ENCODE assay signal across 8 cellular contexts in genomic region chr1:1080122-1080753, GRCh38. TPM values are rescaled to one million over a fixed set of nuclear protein-coding genes. Genes with fewer than 3 reads are reported as not detected.
DNase-seq lines count a peak whose midpoint lies in the region; ATAC-seq and TF ChIP-seq lines count a peak whose summit lies in the region.

No MANE protein-coding gene starts in this region.

- intact Hi-C loops in posterior cingulate gyrus (cut with DNase I), result no loop called here

- H3K27me3 ChIP-seq in Karpas-422 (ENCODE audit: low read length), result no peaks in the 10 kb centered on the region
- peaks cover 13% of the 10 kb centered on the region for H3K27me3 ChIP-seq in gastroesophageal sphincter
- H3K27me3 ChIP-seq in brain microvascular endothelial cell (replicated peaks), result peaks cover 1% of the 10 kb centered on the region

- no peaks in the 10 kb centered on the region for H3K9me2 ChIP-seq in Karpas-422 (replicated peaks; ENCODE audit: insufficient read depth, low read length)

- H3K79me2 ChIP-seq in Karpas-422 (ENCODE audit: low read length), result no peaks in the 10 kb centered on the region

- in situ Hi-C loops in brain microvascular endothelial cell (cut with HindIII; ENCODE audit: low pct_ligation_motif_present, low sequenced_read_pairs), result no loop called here

- H3K4me3 ChIP-seq in Karpas-422 (ENCODE audit: low read length) (no peak overlapping the region), gastroesophageal sphincter (peak overlapping the region; percentile 1 to 42), brain microvascular endothelial cell (ENCODE audit: low read depth, low read length) (no peak overlapping the region)

- peak; percentile 60 for ATAC-seq in gastroesophageal sphincter

- peak overlapping the region; percentile 1 for H3K4me2 ChIP-seq in Karpas-422 (ENCODE audit: low read depth, low read length, poor library complexity, severe bottlenecking)

- no peaks in the 10 kb centered on the region for H4K20me1 ChIP-seq in Karpas-422 (ENCODE audit: insufficient read depth, low read depth, low read length)

- H3K9me3 ChIP-seq in Karpas-422 (ENCODE audit: low read length) (no peaks in the 10 kb centered on the region), gastroesophageal sphincter (no peaks in the 10 kb centered on the region)

- H3K4me1 ChIP-seq in Karpas-422 (ENCODE audit: low read length) (peaks cover 8% of the 10 kb centered on the region), gastroesophageal sphincter (peaks cover 0 to 15% (median 12%) of the 10 kb centered on the region in 3 donors)

- no peak for TF ChIP-seq CTCF in gastroesophageal sphincter (IDR thresholded peaks at IDR 0.05)
- TF ChIP-seq CTCF in brain microvascular endothelial cell (IDR thresholded peaks at IDR 0.05; ENCODE audit: low read depth, low read length, missing control alignments), result no peak

- peak; percentile 41 for DNase-seq in DMS79 treated with DMSO at 0.1 percent for 48 hours (lab: John Stamatoyannopoulos, UW)
- DNase-seq in DMS79 (lab: John Stamatoyannopoulos, UW), result no peak
- no peak for DNase-seq in Karpas-422
- DNase-seq in activated CD8-positive, alpha-beta memory T cell treated with anti-CD3 and anti-CD28 coated beads for 24 hours, result peak; percentile 76
- peak in 8 of 10 donors; percentile 27 to 92 (median 48) for DNase-seq in posterior cingulate gyrus
- no peak for DNase-seq in brain microvascular endothelial cell
- DNase-seq in activated CD4-positive, alpha-beta T cell treated with anti-CD3 and anti-CD28 coated beads, Interleukin-2, amount 50 U/mL, for 4 hours, result no peak

- no peak for TF ChIP-seq POLR2A in gastroesophageal sphincter (IDR thresholded peaks at IDR 0.05)

- H3K36me3 ChIP-seq in Karpas-422 (ENCODE audit: insufficient read depth, low read length) (no peaks in the 10 kb centered on the region), gastroesophageal sphincter (peaks cover 0 to 25% of the 10 kb centered on the region in 2 donors), brain microvascular endothelial cell (replicated peaks) (no peaks in the 10 kb centered on the region)

- no peak overlapping the region for H2AFZ ChIP-seq in Karpas-422 (ENCODE audit: low read length)

- 0 to 4% methylated on average over 1 to 8 of the region's 22 CpGs for WGBS in gastroesophageal sphincter (ENCODE audit: low coverage in 1 of 2), 2 donors

- TF ChIP-seq EP300 in gastroesophageal sphincter (IDR thresholded peaks at IDR 0.05), result no peak

- H3K9ac ChIP-seq in Karpas-422 (ENCODE audit: low read length), result no peak overlapping the region

- H3K27ac ChIP-seq in Karpas-422 (ENCODE audit: low read length), result no peak overlapping the region
- H3K27ac ChIP-seq in gastroesophageal sphincter, result peak overlapping the region in 1 of 4 donors; percentile 54
- no peak overlapping the region for H3K27ac ChIP-seq in brain microvascular endothelial cell

RNA-seq across cellular contexts. Expression of gene RNF223, which starts 6.1 kb away (rescaled TPM):
- total RNA-seq in Karpas-422 (2014; rRNA removed; shearing (Covaris generic); ENCODE audit: low replicate concordance), result not detected in 2 replicates
- 1 to 10 TPM in 1 of 4 donors, not detected in 3; 1.1 TPM for total RNA-seq in gastroesophageal sphincter

RNA-seq across cellular contexts. Expression of gene C1orf159, which starts 35.7 kb away (rescaled TPM):
- 10.2 and 10.4 TPM in 2 replicates for total RNA-seq in Karpas-422 (2014; rRNA removed; shearing (Covaris generic); ENCODE audit: low replicate concordance)
- 10 to 100 TPM in 2 of 4 donors, 1 to 10 TPM in 2; 6.3 to 15.3 (median 9.9) TPM for total RNA-seq in gastroesophageal sphincter

Comparison
In these comparisons a context has a peak if more than half of its experiments do, and no peak if none do; other contexts are left out.
1. DNase-seq: peak in DMS79 treated with DMSO at 0.1 percent for 48 hours (single experiment), activated CD8-positive, alpha-beta memory T cell treated with anti-CD3 and anti-CD28 coated beads for 24 hours (single experiment) and posterior cingulate gyrus (8 of 10); none in DMS79 (single experiment), Karpas-422 (single experiment), brain microvascular endothelial cell (single experiment) and activated CD4-positive, alpha-beta T cell treated with anti-CD3 and anti-CD28 coated beads, Interleukin-2, amount 50 U/mL, for 4 hours (0 of 2).
2. H3K4me3 ChIP-seq: peak in gastroesophageal sphincter (2 of 2); none in Karpas-422 (single experiment) and brain microvascular endothelial cell (single experiment).